Comparison of ENCODE assay signal across 18 cellular contexts in genomic region chr4:48571471-48571870, GRCh38.
DNase-seq lines count a peak whose midpoint lies in the region; ATAC-seq, FAIRE-seq and TF ChIP-seq lines count a peak whose summit lies in the region.
"Had no signal": no experiment of that assay in that cellular context is flagged by ENCODE, and none has a peak within 500 bp of the region (broad histone marks: within the 10 kb centered on the region; RNA-seq: fewer than 3 reads in every experiment).

No MANE protein-coding gene starts in this region.

- no peak overlapping the region for H3K4ac ChIP-seq in mesenchymal stem cell (ENCODE audit: low read depth in 1 of 2, low read length in 2 of 2)

- H3K79me2 ChIP-seq in astrocyte (ENCODE audit: insufficient read depth, low read length) (no peaks in the 10 kb centered on the region), smooth muscle cell (ENCODE audit: low read depth) (no peaks in the 10 kb centered on the region)

- H3K4me1 Mint-ChIP-seq in activated T-cell treated with anti-CD3 and anti-CD28 coated beads, Interleukin-2, amount 50 U/mL, for 72 hours (ENCODE audit: low read depth): no peaks in the 10 kb centered on the region
- peaks cover 24% of the 10 kb centered on the region for H3K4me1 Mint-ChIP-seq in astrocyte (ENCODE audit: low read depth, unreplicated experiment)
- H3K4me1 Mint-ChIP-seq: CD14-positive monocyte; CD4-positive, alpha-beta memory T cell; IgD-negative memory B cell had no signal

- no peaks in the 10 kb centered on the region for H4K20me1 ChIP-seq in astrocyte (ENCODE audit: insufficient read depth, low read length)
- no peaks in the 10 kb centered on the region for H4K20me1 ChIP-seq in smooth muscle cell (ENCODE audit: low read depth)

- ATAC-seq in activated T-cell treated with anti-CD3 and anti-CD28 coated beads, Interleukin-2, amount 50 U/mL, for 72 hours (replicated peaks in 1 of 2): no peak

- H3K4me3 ChIP-seq in astrocyte (ENCODE audit: insufficient read depth, low read depth, low read length) (no peak overlapping the region), mesenchymal stem cell (ENCODE audit: insufficient read depth in 1 of 2, low read depth in 1 of 2, low read length in 2 of 2) (no peak overlapping the region), smooth muscle cell (no peak overlapping the region)
- H3K4me3 ChIP-seq: HAP-1 had no signal

- peak overlapping the region; percentile 20 for H3K27ac Mint-ChIP-seq in activated T-cell treated with anti-CD3 and anti-CD28 coated beads, Interleukin-2, amount 50 U/mL, for 72 hours
- peak overlapping the region; percentile 83 for H3K27ac Mint-ChIP-seq in astrocyte (ENCODE audit: unreplicated experiment)
- H3K27ac Mint-ChIP-seq: CD14-positive monocyte, IgD-negative memory B cell had no signal

- H3K9ac ChIP-seq in astrocyte (ENCODE audit: low read length) (no peak overlapping the region), mesenchymal stem cell (ENCODE audit: low read length) (peak overlapping the region; percentile 38), smooth muscle cell (ENCODE audit: low read depth) (peak overlapping the region; percentile 30)

- H3K27ac ChIP-seq in astrocyte (ENCODE audit: low read depth, low read length) (peak overlapping the region; percentile 89), mesenchymal stem cell (ENCODE audit: low read length, poor library complexity, severe bottlenecking) (no peak overlapping the region), smooth muscle cell (ENCODE audit: low read depth) (peak overlapping the region; percentile 72)

- no peak for DNase-seq in activated T-cell treated with anti-CD3 and anti-CD28 coated beads, Interleukin-2, amount 50 U/mL, for 72 hours
- DNase-seq in activated T-cell treated with anti-CD3 and anti-CD28 coated beads for 4 hours (no peak), astrocyte (ENCODE audit: low read depth) (no peak), mesenchymal stem cell (no peak), smooth muscle cell (lab: John Stamatoyannopoulos, UW; ENCODE audit: unreplicated experiment) (no peak), COLO668 (lab: John Stamatoyannopoulos, UW; ENCODE audit: unreplicated experiment) (no peak), urothelium cell line (ENCODE audit: low spot score) (no peak), NCI-H1694 treated with DMSO at 0.1 percent for 48 hours (lab: John Stamatoyannopoulos, UW) (no peak)
- DNase-seq: 8988T; Calu3; CD4-positive, alpha-beta memory T cell; DMS79 treated with DMSO at 0.1 percent for 48 hours; GF-D8; KBM-7 had no signal

- WGBS in mesenchymal stem cell: no CpG with 5 or more reads among the region's 1 CpG
- 97% methylated on average over 1 of the region's 1 CpG for WGBS in smooth muscle cell (ENCODE audit: low lambda C conversion rate)

- no peak overlapping the region for H3K4me2 ChIP-seq in astrocyte (ENCODE audit: low read length)
- no peak overlapping the region for H3K4me2 ChIP-seq in mesenchymal stem cell (ENCODE audit: low read length, poor library complexity, severe bottlenecking)
- no peak overlapping the region for H3K4me2 ChIP-seq in smooth muscle cell

- H3K9me3 ChIP-seq in astrocyte (ENCODE audit: insufficient read depth, low read depth, low read length): no peaks in the 10 kb centered on the region
- no peaks in the 10 kb centered on the region for H3K9me3 ChIP-seq in mesenchymal stem cell (ENCODE audit: control insufficient read depth, low read length)
- no peaks in the 10 kb centered on the region for H3K9me3 ChIP-seq in smooth muscle cell (replicated peaks; ENCODE audit: low read depth)
- H3K9me3 ChIP-seq: HAP-1 had no signal

- no peak overlapping the region for H2BK120ac ChIP-seq in mesenchymal stem cell (ENCODE audit: low read depth, low read length)

- no peaks in the 10 kb centered on the region for H3F3A ChIP-seq in smooth muscle cell (ENCODE audit: low read depth)

- H2BK12ac ChIP-seq in mesenchymal stem cell (ENCODE audit: low read length in 2 of 2): no peak overlapping the region

- H3K79me1 ChIP-seq in mesenchymal stem cell (replicated peaks; ENCODE audit: low read length, poor library complexity, severe bottlenecking): peaks cover 12% of the 10 kb centered on the region

- no peak overlapping the region for H2BK15ac ChIP-seq in mesenchymal stem cell (ENCODE audit: low read depth, poor library complexity, severe bottlenecking)

- H3K4me1 ChIP-seq in astrocyte (ENCODE audit: insufficient read depth, low read length) (peaks cover 10% of the 10 kb centered on the region), mesenchymal stem cell (ENCODE audit: control insufficient read depth, insufficient read depth, low read depth, low read length) (no peaks in the 10 kb centered on the region), smooth muscle cell (ENCODE audit: low read depth) (no peaks in the 10 kb centered on the region)
- H3K4me1 ChIP-seq: HAP-1 had no signal

- no peaks in the 10 kb centered on the region for H3K27me3 Mint-ChIP-seq in activated T-cell treated with anti-CD3 and anti-CD28 coated beads, Interleukin-2, amount 50 U/mL, for 72 hours (ENCODE audit: low read depth)
- no peaks in the 10 kb centered on the region for H3K27me3 Mint-ChIP-seq in astrocyte (ENCODE audit: low read depth, unreplicated experiment)
- H3K27me3 Mint-ChIP-seq: CD4-positive, alpha-beta memory T cell; IgD-negative memory B cell had no signal

- no peak overlapping the region for H2AK5ac ChIP-seq in mesenchymal stem cell (ENCODE audit: low read length, severe bottlenecking)

- no peak overlapping the region for H3K14ac ChIP-seq in mesenchymal stem cell (ENCODE audit: low read length in 2 of 2)

- no peak overlapping the region for H3K23ac ChIP-seq in mesenchymal stem cell (ENCODE audit: low read length in 2 of 2)

- FAIRE-seq in astrocyte (lab: Jason Lieb, UNC) (no peak), urothelium cell line (lab: Jason Lieb, UNC) (no peak)
- FAIRE-seq: HTR-8/SVneo had no signal

- H3K36me3 Mint-ChIP-seq in activated T-cell treated with anti-CD3 and anti-CD28 coated beads, Interleukin-2, amount 50 U/mL, for 72 hours (ENCODE audit: insufficient read depth in 2 of 2): peaks cover 0 to 8% of the 10 kb centered on the region in 2 donors
- H3K36me3 Mint-ChIP-seq in astrocyte (ENCODE audit: low read depth, unreplicated experiment): peaks cover 4% of the 10 kb centered on the region

- no peak overlapping the region for H2BK5ac ChIP-seq in mesenchymal stem cell (ENCODE audit: low read depth, low read length, poor library complexity, severe bottlenecking)

- no peak for TF ChIP-seq CTCF in astrocyte (IDR thresholded peaks at IDR 0.05; ENCODE audit: insufficient read depth, low read depth, low read length)
- no peak for TF ChIP-seq CTCF in smooth muscle cell (IDR thresholded peaks at IDR 0.05; ENCODE audit: borderline replicate concordance, insufficient read depth, poor library complexity, severe bottlenecking)

- H3K4me3 Mint-ChIP-seq in activated T-cell treated with anti-CD3 and anti-CD28 coated beads, Interleukin-2, amount 50 U/mL, for 72 hours: no peak overlapping the region
- no peak overlapping the region for H3K4me3 Mint-ChIP-seq in astrocyte (ENCODE audit: unreplicated experiment)
- H3K4me3 Mint-ChIP-seq: CD14-positive monocyte; CD4-positive, alpha-beta memory T cell; IgD-negative memory B cell had no signal

- no peak overlapping the region for H4K8ac ChIP-seq in mesenchymal stem cell (ENCODE audit: low read length)

- no peaks in the 10 kb centered on the region for H3K9me3 Mint-ChIP-seq in activated T-cell treated with anti-CD3 and anti-CD28 coated beads, Interleukin-2, amount 50 U/mL, for 72 hours
- H3K9me3 Mint-ChIP-seq in astrocyte (ENCODE audit: unreplicated experiment): no peaks in the 10 kb centered on the region
- H3K9me3 Mint-ChIP-seq: CD14-positive monocyte; CD4-positive, alpha-beta memory T cell; IgD-negative memory B cell had no signal

- H3K36me3 ChIP-seq in astrocyte (ENCODE audit: insufficient read depth, low read length) (peaks cover 9% of the 10 kb centered on the region), mesenchymal stem cell (ENCODE audit: control insufficient read depth in 1 of 2, insufficient read depth in 2 of 2, low read depth in 1 of 2, low read length in 2 of 2) (peaks cover 11 to 71% of the 10 kb centered on the region in 2 experiments), smooth muscle cell (ENCODE audit: low read depth) (peaks cover 3% of the 10 kb centered on the region)

- no peak overlapping the region for H4K91ac ChIP-seq in mesenchymal stem cell (ENCODE audit: low read length)

- no peaks in the 10 kb centered on the region for H3K27me3 ChIP-seq in astrocyte (ENCODE audit: insufficient read depth, low read length)
- H3K27me3 ChIP-seq in mesenchymal stem cell (ENCODE audit: control insufficient read depth in 1 of 2, insufficient read depth in 1 of 2, low read length in 2 of 2): no peaks in the 10 kb centered on the region
- no peaks in the 10 kb centered on the region for H3K27me3 ChIP-seq in smooth muscle cell (ENCODE audit: low read depth)

- H3K18ac ChIP-seq in mesenchymal stem cell (ENCODE audit: low read depth in 1 of 2, low read length in 2 of 2): no peak overlapping the region

- no peak overlapping the region for H2AFZ ChIP-seq in astrocyte (ENCODE audit: low read depth, low read length)
- H2AFZ ChIP-seq in mesenchymal stem cell (ENCODE audit: low read depth, low read length): no peak overlapping the region
- H2AFZ ChIP-seq in smooth muscle cell (ENCODE audit: low read depth): no peak overlapping the region
